ENCODE assay signal across 1 cellular context in the genomic region with DNA sequence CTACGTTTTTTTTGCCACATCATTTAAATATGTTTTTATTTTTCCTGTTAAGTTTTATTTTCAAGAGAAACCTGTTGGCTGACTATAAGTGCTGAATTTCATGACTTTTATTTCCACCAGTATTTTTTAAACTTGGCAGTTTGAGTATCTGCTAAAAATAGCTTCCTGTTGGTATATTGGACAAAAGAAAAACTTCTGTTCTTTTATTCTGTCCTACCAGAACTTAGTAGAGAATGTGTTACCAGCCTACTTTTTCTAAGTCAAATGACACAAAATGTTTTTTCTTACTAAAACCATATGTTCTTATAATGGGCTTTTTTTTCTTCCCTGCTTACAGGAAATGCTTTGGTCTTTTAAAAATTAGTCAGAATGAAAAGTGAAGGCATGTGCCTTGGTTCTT.
TF ChIP-seq lines count a peak whose summit lies in the region.

No MANE protein-coding gene starts in this region.

TF ChIP-seq in HepG2, 621 proteins besides CTCF, POLR2A, EP300 and RAD21:
- TF ChIP-seq, protein P1, sequence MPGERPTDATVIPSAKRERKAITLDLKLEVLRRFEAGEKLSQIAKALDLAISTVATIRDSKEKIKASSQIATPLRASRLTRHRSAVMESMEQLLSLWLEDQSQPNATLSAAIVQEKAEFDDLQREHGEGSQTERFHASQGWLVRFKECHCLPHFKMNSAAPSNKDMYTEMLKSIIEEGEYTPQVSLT (CRISPR knock-in tag; IDR thresholded peaks at IDR 0.05; ENCODE audit: borderline replicate concordance, low read depth), result no peak
- TF ChIP-seq HIVEP1 (CRISPR knock-in tag; IDR thresholded peaks at IDR 0.05) (no peak), GLMP (CRISPR knock-in tag; IDR thresholded peaks at IDR 0.05; ENCODE audit: borderline replicate concordance) (no peak), HHEX (CRISPR knock-in tag; IDR thresholded peaks at IDR 0.05) (no peak), ZNF275 (CRISPR knock-in tag; IDR thresholded peaks at IDR 0.05; ENCODE audit: borderline replicate concordance) (no peak), DR1 (CRISPR knock-in tag; IDR thresholded peaks at IDR 0.05) (no peak), SIX4 (CRISPR knock-in tag; IDR thresholded peaks at IDR 0.05) (no peak), YY1 (IDR thresholded peaks at IDR 0.05; ENCODE audit: insufficient read depth, insufficient replicate concordance, low read depth, low read length) (no peak), THYN1 (CRISPR knock-in tag; IDR thresholded peaks at IDR 0.05; ENCODE audit: borderline replicate concordance, low read depth) (no peak), DMAP1 (CRISPR knock-in tag; IDR thresholded peaks at IDR 0.05) (no peak)
- TF ChIP-seq, protein P2, sequence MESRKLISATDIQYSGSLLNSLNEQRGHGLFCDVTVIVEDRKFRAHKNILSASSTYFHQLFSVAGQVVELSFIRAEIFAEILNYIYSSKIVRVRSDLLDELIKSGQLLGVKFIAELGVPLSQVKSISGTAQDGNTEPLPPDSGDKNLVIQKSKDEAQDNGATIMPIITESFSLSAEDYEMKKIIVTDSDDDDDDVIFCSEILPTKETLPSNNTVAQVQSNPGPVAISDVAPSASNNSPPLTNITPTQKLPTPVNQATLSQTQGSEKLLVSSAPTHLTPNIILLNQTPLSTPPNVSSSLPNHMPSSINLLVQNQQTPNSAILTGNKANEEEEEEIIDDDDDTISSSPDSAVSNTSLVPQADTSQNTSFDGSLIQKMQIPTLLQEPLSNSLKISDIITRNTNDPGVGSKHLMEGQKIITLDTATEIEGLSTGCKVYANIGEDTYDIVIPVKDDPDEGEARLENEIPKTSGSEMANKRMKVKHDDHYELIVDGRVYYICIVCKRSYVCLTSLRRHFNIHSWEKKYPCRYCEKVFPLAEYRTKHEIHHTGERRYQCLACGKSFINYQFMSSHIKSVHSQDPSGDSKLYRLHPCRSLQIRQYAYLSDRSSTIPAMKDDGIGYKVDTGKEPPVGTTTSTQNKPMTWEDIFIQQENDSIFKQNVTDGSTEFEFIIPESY (CRISPR knock-in tag; IDR thresholded peaks at IDR 0.05), result no peak
- TF ChIP-seq, protein P3, sequence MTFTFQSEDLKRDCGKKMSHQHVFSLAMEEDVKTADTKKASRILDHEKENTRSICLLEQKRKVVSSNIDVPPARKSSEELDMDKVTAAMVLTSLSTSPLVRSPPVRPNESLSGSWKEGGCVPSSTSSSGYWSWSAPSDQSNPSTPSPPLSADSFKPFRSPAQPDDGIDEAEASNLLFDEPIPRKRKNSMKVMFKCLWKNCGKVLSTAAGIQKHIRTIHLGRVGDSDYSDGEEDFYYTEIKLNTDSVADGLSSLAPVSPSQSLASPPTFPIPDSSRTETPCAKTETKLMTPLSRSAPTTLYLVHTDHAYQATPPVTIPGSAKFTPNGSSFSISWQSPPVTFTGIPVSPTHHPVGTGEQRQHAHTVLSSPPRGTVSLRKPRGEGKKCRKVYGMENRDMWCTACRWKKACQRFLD (CRISPR knock-in tag; IDR thresholded peaks at IDR 0.05; ENCODE audit: borderline replicate concordance), result no peak
- TF ChIP-seq, protein P4, sequence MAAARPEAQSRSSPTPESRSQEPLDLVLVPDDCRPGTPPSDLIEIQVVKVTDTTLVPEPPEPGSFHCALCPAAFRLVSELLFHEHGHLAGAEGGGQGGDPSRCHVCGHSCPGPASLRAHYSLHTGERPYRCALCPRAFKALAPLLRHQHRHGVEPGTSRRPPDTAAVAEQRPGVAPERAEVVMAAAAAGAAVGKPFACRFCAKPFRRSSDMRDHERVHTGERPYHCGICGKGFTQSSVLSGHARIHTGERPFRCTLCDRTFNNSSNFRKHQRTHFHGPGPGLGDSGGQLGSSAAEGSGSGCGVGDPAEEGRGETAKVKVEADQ (CRISPR knock-in tag; IDR thresholded peaks at IDR 0.05; ENCODE audit: borderline replicate concordance), result no peak
- TF ChIP-seq, protein P5, sequence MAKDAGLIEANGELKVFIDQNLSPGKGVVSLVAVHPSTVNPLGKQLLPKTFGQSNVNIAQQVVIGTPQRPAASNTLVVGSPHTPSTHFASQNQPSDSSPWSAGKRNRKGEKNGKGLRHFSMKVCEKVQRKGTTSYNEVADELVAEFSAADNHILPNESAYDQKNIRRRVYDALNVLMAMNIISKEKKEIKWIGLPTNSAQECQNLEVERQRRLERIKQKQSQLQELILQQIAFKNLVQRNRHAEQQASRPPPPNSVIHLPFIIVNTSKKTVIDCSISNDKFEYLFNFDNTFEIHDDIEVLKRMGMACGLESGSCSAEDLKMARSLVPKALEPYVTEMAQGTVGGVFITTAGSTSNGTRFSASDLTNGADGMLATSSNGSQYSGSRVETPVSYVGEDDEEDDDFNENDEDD (CRISPR knock-in tag; IDR thresholded peaks at IDR 0.05; ENCODE audit: borderline replicate concordance), result no peak
TF ChIP-seq in HepG2: peak in this region for 0.
